Comparison of ENCODE assay signal across 8 cellular contexts in genomic region chr21:46457801-46458314, GRCh38. TPM values are rescaled to one million over a fixed set of nuclear protein-coding genes. Genes with fewer than 3 reads are reported as not detected.
DNase-seq lines count a peak whose midpoint lies in the region; ATAC-seq, FAIRE-seq and TF ChIP-seq lines count a peak whose summit lies in the region.

No MANE protein-coding gene starts in this region.

- H3K27me3 Mint-ChIP-seq in CD8-positive, alpha-beta memory T cell, result no peaks in the 10 kb centered on the region
- H3K27me3 Mint-ChIP-seq in chondrocyte (ENCODE audit: low read depth), result no peaks in the 10 kb centered on the region

- CTCF ChIA-PET in CD8-positive, alpha-beta memory T cell (lab: Charles Lee), result interaction anchor here (1.2 to 1.4 kb wide), 2 partner anchors 132 to 178 kb away, joined by 3 to 7 read pairs; partner anchors contain the start of gene PRMT2
- CTCF ChIA-PET in HepG2 (lab: Yijun Ruan, JAX; ENCODE audit: low intra/inter-chr PET ratio, low total read pairs), result no interaction called here

- H3K9me3 Mint-ChIP-seq in CD8-positive, alpha-beta memory T cell, result no peaks in the 10 kb centered on the region
- H3K9me3 Mint-ChIP-seq in chondrocyte (ENCODE audit: low read depth), result no peaks in the 10 kb centered on the region

- H3K36me3 Mint-ChIP-seq in CD8-positive, alpha-beta memory T cell, result peaks cover 0 to 36% (median 2%) of the 10 kb centered on the region in 3 donors
- H3K36me3 Mint-ChIP-seq in chondrocyte (ENCODE audit: low read depth), result no peaks in the 10 kb centered on the region

- no peaks in the 10 kb centered on the region for H4K20me1 ChIP-seq in HepG2 (ENCODE audit: insufficient read depth, low read length)

- in situ Hi-C loops in HepG2 (cut with HindIII; ENCODE audit: extremely low pct_ligation_motif_present, low pct_unique_long_range_greater_than_20kb), result no loop called here

- H3K9ac ChIP-seq in HepG2 (ENCODE audit: insufficient read depth, low read depth, low read length), result peak overlapping the region; percentile 93

- H2AFZ ChIP-seq in HepG2 (ENCODE audit: low read length), result no peak overlapping the region

- DNase-seq in CD8-positive, alpha-beta memory T cell, result peak in 2 of 5 donors; percentile 4 to 21
- DNase-seq in chondrocyte (ENCODE audit: low spot score), result peak; percentile 88
- DNase-seq in HepG2 (ENCODE audit: low spot score), result peak; percentile 21
- DNase-seq in stimulated activated CD8-positive, alpha-beta memory T cell treated with anti-CD3 and anti-CD28 coated beads, Interleukin-2, amount 100 ng/mL, for 48 hours (ENCODE audit: low read depth in 2 of 2), result peak; percentile 13 to 30
- DNase-seq in T1000 (lab: John Stamatoyannopoulos, UW), result no peak

- peaks cover 52 to 69% (median 53%) of the 10 kb centered on the region in 3 donors for H3K4me1 Mint-ChIP-seq in CD8-positive, alpha-beta memory T cell
- H3K4me1 Mint-ChIP-seq in chondrocyte (ENCODE audit: low read depth), result peaks cover 54% of the 10 kb centered on the region

- peak; percentile 13 for TF ChIP-seq CTCF in chondrocyte (IDR thresholded peaks at IDR 0.05)
- no peak for TF ChIP-seq CTCF in HepG2 (CRISPR knock-in tag; IDR thresholded peaks at IDR 0.05)

- peaks cover 46% of the 10 kb centered on the region for H3K4me1 ChIP-seq in CD8-positive, alpha-beta memory T cell (ENCODE audit: insufficient read depth, low read length)
- peaks cover 54% of the 10 kb centered on the region for H3K4me1 ChIP-seq in HepG2 (ENCODE audit: insufficient read depth, low read length)

- peak overlapping the region; percentile 82 to 95 (median 90) for H3K4me3 Mint-ChIP-seq in CD8-positive, alpha-beta memory T cell
- H3K4me3 Mint-ChIP-seq in chondrocyte (ENCODE audit: unreplicated experiment), result peak overlapping the region; percentile 88

- peaks cover 42% of the 10 kb centered on the region for H3K79me2 ChIP-seq in HepG2 (ENCODE audit: insufficient read depth, low read length)

- H3K36me3 ChIP-seq in CD8-positive, alpha-beta memory T cell (ENCODE audit: insufficient read depth, low read length), result no peaks in the 10 kb centered on the region
- peaks cover 4% of the 10 kb centered on the region in 2 experiments; a peak in 2 of 5 replicates for H3K36me3 ChIP-seq in HepG2 (replicated peaks in 1 of 2; ENCODE audit: control insufficient read depth in 1 of 2, insufficient read depth in 2 of 2, low read length in 2 of 2)

- TF ChIP-seq POLR2A in HepG2 (IDR thresholded peaks at IDR 0.05; ENCODE audit: insufficient read depth in 1 of 2, low read depth in 2 of 2, low read length in 2 of 2), result no peak

- H3K27me3 ChIP-seq in CD8-positive, alpha-beta memory T cell (ENCODE audit: insufficient read depth, low read length, poor library complexity, severe bottlenecking), result no peaks in the 10 kb centered on the region
- H3K27me3 ChIP-seq in HepG2 (ENCODE audit: control insufficient read depth in 1 of 2, insufficient read depth in 2 of 2, low read length in 2 of 2), result no peaks in the 10 kb centered on the region; a peak in 1 of 5 replicates

- TF ChIP-seq RAD21 in HepG2 (CRISPR knock-in tag; IDR thresholded peaks at IDR 0.05), result no peak

- WGBS in HepG2 (ENCODE audit: low lambda C conversion rate), result under 1% methylated on average over 20 of the region's 30 CpGs

- intact Hi-C loops in HepG2 (cut with micrococcal nuclease; ENCODE audit: unreplicated experiment), result no loop called here

- H3K4me3 ChIP-seq in CD8-positive, alpha-beta memory T cell (ENCODE audit: low read length), result peak overlapping the region; percentile 94
- H3K4me3 ChIP-seq in HepG2 (replicated peaks in 1 of 3; ENCODE audit: insufficient read depth in 1 of 3, low read depth in 2 of 3, low read length in 3 of 3), result peak overlapping the region; percentile 71 to 85 (median 81)

- H3K27ac ChIP-seq in CD8-positive, alpha-beta memory T cell (ENCODE audit: low read depth, low read length), result peak overlapping the region; percentile 95
- H3K27ac ChIP-seq in HepG2 (ENCODE audit: extremely low read length, insufficient read depth, low read length), result peak overlapping the region; percentile 94

- POLR2A ChIA-PET in CD8-positive, alpha-beta memory T cell (lab: Charles Lee), result interaction anchor here (0.6 to 2.5 kb wide), 3 partner anchors 33 to 186 kb away, joined by 4 to 12 read pairs (median 7); no protein-coding TSS in a partner anchor
- POLR2A ChIA-PET in HepG2 (lab: Yijun Ruan, JAX), result interaction anchor here (0.6 to 2.9 kb wide), 11 partner anchors 10 to 304 kb away, joined by 3 to 14 read pairs (median 5); partner anchors contain the start of gene PRMT2

- peak overlapping the region; percentile 83 to 97 (median 94) for H3K27ac Mint-ChIP-seq in CD8-positive, alpha-beta memory T cell
- peak overlapping the region; percentile 91 for H3K27ac Mint-ChIP-seq in chondrocyte (ENCODE audit: unreplicated experiment)

- FAIRE-seq in HepG2 (lab: Jason Lieb, UNC), result no peak

- peak overlapping the region; percentile 99 for H3K4me2 ChIP-seq in HepG2 (ENCODE audit: low read depth, low read length)

- ATAC-seq in GM19351 (IDR thresholded peaks at IDR 0.05; ENCODE audit: unreplicated experiment) (peak; percentile 33), HG03378 (IDR thresholded peaks at IDR 0.05; ENCODE audit: unreplicated experiment) (peak; percentile 27), SK-N-SH treated with all-trans-retinoic acid at 6 μM for 48 hours (peak; percentile 40), HepG2 (peak; percentile 48)

- TF ChIP-seq EP300 in HepG2 (IDR thresholded peaks at IDR 0.05; ENCODE audit: low read depth in 2 of 2, low read length in 2 of 2) (no peak), HepG2 (CRISPR knock-in tag; IDR thresholded peaks at IDR 0.05; ENCODE audit: borderline replicate concordance) (no peak)

- TSS peak; percentile 59 for BruUV-seq in HepG2 (replicated peaks; lab: Mats Ljungman, UMichigan)

- H3K9me3 ChIP-seq in CD8-positive, alpha-beta memory T cell (ENCODE audit: low read length), result no peaks in the 10 kb centered on the region
- H3K9me3 ChIP-seq in HepG2 (ENCODE audit: low read length), result no peaks in the 10 kb centered on the region

TF ChIP-seq in SK-N-SH treated with all-trans-retinoic acid at 6 μM for 48 hours, 23 proteins besides CTCF, POLR2A, EP300 and RAD21:
- TF ChIP-seq CREB5 (CRISPR knock-in tag; IDR thresholded peaks at IDR 0.05; ENCODE audit: low read depth) (no peak), RARB (CRISPR knock-in tag; IDR thresholded peaks at IDR 0.05) (no peak), ZC3H10 (CRISPR knock-in tag; IDR thresholded peaks at IDR 0.05) (no peak)
TF ChIP-seq in SK-N-SH treated with all-trans-retinoic acid at 6 μM for 48 hours: peak in this region for 0.

TF ChIP-seq in HepG2, 621 proteins besides CTCF, POLR2A, EP300 and RAD21 (continues in another document):
- TF ChIP-seq TARDBP (CRISPR knock-in tag; IDR thresholded peaks at IDR 0.05), result peak; percentile 28; the same call in 1 of the 2 replicates
- no peak for TF ChIP-seq ZNF563 (CRISPR knock-in tag; IDR thresholded peaks at IDR 0.05)
- TF ChIP-seq ZNF546 (CRISPR knock-in tag; conservative IDR thresholded peaks at IDR 0.05), result no peak; the same call in 1 of the 2 replicates
- no peak for TF ChIP-seq SNRNP70 (IDR thresholded peaks at IDR 0.05; ENCODE audit: low read depth, low read length)
- TF ChIP-seq SIX1 (CRISPR knock-in tag; IDR thresholded peaks at IDR 0.05; ENCODE audit: borderline replicate concordance), result peak; percentile 4; the same call in 1 of the 2 replicates
- peak; percentile 6; the same call in 1 of the 2 replicates for TF ChIP-seq ZIK1 (CRISPR knock-in tag; IDR thresholded peaks at IDR 0.05; ENCODE audit: borderline replicate concordance, low read depth)
- 0 out of 2 replicates have a peak, but pooled peaks have one; percentile 17 for TF ChIP-seq FOSL1 (CRISPR knock-in tag; IDR thresholded peaks at IDR 0.05; ENCODE audit: borderline replicate concordance)
- TF ChIP-seq ATF7 (IDR thresholded peaks at IDR 0.05), result no peak
- no peak for TF ChIP-seq ATF7 (CRISPR knock-in tag; IDR thresholded peaks at IDR 0.05)
- no peak for TF ChIP-seq KDM4B (CRISPR knock-in tag; IDR thresholded peaks at IDR 0.05)
- no peak for TF ChIP-seq CREB1 (IDR thresholded peaks at IDR 0.05)
- no peak for TF ChIP-seq CREB1 (CRISPR knock-in tag; IDR thresholded peaks at IDR 0.05)
- no peak for TF ChIP-seq ZNF292 (CRISPR knock-in tag; IDR thresholded peaks at IDR 0.05; ENCODE audit: borderline replicate concordance, low read depth)
- TF ChIP-seq MEIS1 (CRISPR knock-in tag; IDR thresholded peaks at IDR 0.05; ENCODE audit: borderline replicate concordance), result 0 out of 2 replicates have a peak, but pooled peaks have one; percentile 15
- no peak for TF ChIP-seq TEAD2 (CRISPR knock-in tag; IDR thresholded peaks at IDR 0.05)

RNA-seq across cellular contexts. Expression of gene DIP2A, which starts 0.8 kb away (rescaled TPM):
- 10 to 100 TPM; 29.7 to 29.9 TPM for total RNA-seq in CD8-positive, alpha-beta memory T cell
- 32.6 TPM for polyA plus RNA-seq in CD8-positive, alpha-beta memory T cell
- total RNA-seq in chondrocyte, result 27.9 to 37.0 TPM (median 30.3 TPM) in 3 replicates
- total RNA-seq in HepG2 (2016; rRNA removed; fragmentation: Illumina TruSeq; extraction: Trizol), result 14.3 and 18.5 TPM in 2 replicates
- total RNA-seq in HepG2 (2016; cell fraction: cytosol; rRNA removed; fragmentation: Illumina TruSeq; extraction: Trizol; ENCODE audit: low read depth), result 10.2 and 10.8 TPM in 2 replicates
- total RNA-seq in HepG2 (2016; cell fraction: insoluble cytoplasmic fraction; rRNA removed; fragmentation: Illumina TruSeq; extraction: Trizol), result 13.5 and 16.4 TPM in 2 replicates
- total RNA-seq in HepG2 (2016; cell fraction: membrane; rRNA removed; fragmentation: Illumina TruSeq; extraction: Trizol), result 12.6 and 13.7 TPM in 2 replicates
- 25.8 and 30.7 TPM in 2 replicates for total RNA-seq in HepG2 (2016; cell fraction: nucleus; rRNA removed; fragmentation: Illumina TruSeq; extraction: Trizol)
- polyA plus RNA-seq in HepG2 (2011; rRNA removed), result 37.6 and 39.6 TPM in 2 replicates
- 16.3 and 17.3 TPM in 2 replicates for polyA plus RNA-seq in HepG2 (2011; cell fraction: cytosol; rRNA removed)
- polyA plus RNA-seq in HepG2 (2011; cell fraction: nucleus; rRNA removed), result 116 and 124 TPM in 2 replicates
- polyA plus RNA-seq in HepG2 (2012), result 21.3 and 25.5 TPM in 2 replicates
- polyA plus RNA-seq in HepG2 (2016; cell fraction: cytosol; fragmentation: Illumina TruSeq; extraction: Trizol; ENCODE audit: low read depth), result 2.1 and 2.2 TPM in 2 replicates
- 13.0 and 14.5 TPM in 2 replicates for polyA plus RNA-seq in HepG2 (2016; cell fraction: insoluble cytoplasmic fraction; fragmentation: Illumina TruSeq; extraction: Trizol; ENCODE audit: low read depth)
- 3.5 and 5.2 TPM in 2 replicates for polyA plus RNA-seq in HepG2 (2016; cell fraction: membrane; fragmentation: Illumina TruSeq; extraction: Trizol; ENCODE audit: low read depth)
- 63.2 and 73.6 TPM in 2 replicates for polyA plus RNA-seq in HepG2 (2016; cell fraction: nucleus; fragmentation: Illumina TruSeq; extraction: Trizol; ENCODE audit: insufficient read depth, low read depth)
- 62.8 and 78.2 TPM in 2 replicates for polyA minus RNA-seq in HepG2 (2011; rRNA and poly(A)+ RNA removed; ENCODE audit: low replicate concordance)
- polyA minus RNA-seq in HepG2 (2011; cell fraction: cytosol; rRNA and poly(A)+ RNA removed), result 14.9 and 16.2 TPM in 2 replicates
- 89.9 and 90.4 TPM in 2 replicates for polyA minus RNA-seq in HepG2 (2011; cell fraction: nucleus; rRNA and poly(A)+ RNA removed)
